Comparison of ENCODE assay signal across 1 cellular context in the genomic region with DNA sequence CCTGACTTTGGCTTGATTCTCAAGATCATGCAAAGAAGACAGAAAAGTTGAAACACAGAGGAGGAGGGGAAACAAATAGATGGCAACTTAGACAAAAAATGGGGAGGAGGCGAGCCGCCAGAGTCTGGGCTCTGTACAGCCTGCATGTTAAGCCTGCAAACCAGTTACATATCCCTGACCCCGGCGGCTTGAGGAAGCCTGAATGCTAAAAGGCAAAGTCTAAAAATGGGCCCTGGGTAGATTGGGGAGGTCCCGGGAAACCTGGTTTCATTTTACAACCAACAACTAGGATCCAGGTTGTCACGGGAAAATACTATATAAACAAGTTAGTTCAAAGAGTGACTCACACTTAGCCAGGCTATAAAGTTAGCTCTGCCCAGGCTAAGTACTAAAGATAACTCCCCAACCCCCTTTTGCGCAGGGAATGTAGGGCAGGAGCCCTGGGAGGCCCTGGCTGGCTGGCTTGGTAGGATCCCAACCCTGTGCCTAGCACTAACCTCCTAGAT.
A peak's percentile ranks its signal among the peaks of the same experiment; 100 is the strongest.
TF ChIP-seq lines count a peak whose summit lies in the region.

No MANE protein-coding gene starts in this region.

TF ChIP-seq in liver, 16 proteins besides CTCF, POLR2A, EP300 and RAD21 (continued from another document):
- TF ChIP-seq MAX (IDR thresholded peaks at IDR 0.05) (no peak), JUND (IDR thresholded peaks at IDR 0.05) (peak; percentile 27 to 35), FOXA2 (IDR thresholded peaks at IDR 0.05) (no peak)
- TF ChIP-seq, protein P1, sequence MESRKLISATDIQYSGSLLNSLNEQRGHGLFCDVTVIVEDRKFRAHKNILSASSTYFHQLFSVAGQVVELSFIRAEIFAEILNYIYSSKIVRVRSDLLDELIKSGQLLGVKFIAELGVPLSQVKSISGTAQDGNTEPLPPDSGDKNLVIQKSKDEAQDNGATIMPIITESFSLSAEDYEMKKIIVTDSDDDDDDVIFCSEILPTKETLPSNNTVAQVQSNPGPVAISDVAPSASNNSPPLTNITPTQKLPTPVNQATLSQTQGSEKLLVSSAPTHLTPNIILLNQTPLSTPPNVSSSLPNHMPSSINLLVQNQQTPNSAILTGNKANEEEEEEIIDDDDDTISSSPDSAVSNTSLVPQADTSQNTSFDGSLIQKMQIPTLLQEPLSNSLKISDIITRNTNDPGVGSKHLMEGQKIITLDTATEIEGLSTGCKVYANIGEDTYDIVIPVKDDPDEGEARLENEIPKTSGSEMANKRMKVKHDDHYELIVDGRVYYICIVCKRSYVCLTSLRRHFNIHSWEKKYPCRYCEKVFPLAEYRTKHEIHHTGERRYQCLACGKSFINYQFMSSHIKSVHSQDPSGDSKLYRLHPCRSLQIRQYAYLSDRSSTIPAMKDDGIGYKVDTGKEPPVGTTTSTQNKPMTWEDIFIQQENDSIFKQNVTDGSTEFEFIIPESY (IDR thresholded peaks at IDR 0.05): no peak
